In genomic region chr12:47828967-47829482, GRCh38 we compare ENCODE assay signal across 8 cellular contexts. TPM values are rescaled to one million over a fixed set of nuclear protein-coding genes. Genes with fewer than 3 reads are reported as not detected.
DNase-seq lines count a peak whose midpoint lies in the region; ATAC-seq, FAIRE-seq and TF ChIP-seq lines count a peak whose summit lies in the region.

No MANE protein-coding gene starts in this region.

- no peak for TF ChIP-seq CTCF in D721Med (IDR thresholded peaks at IDR 0.05; ENCODE audit: insufficient read depth, missing control alignments)

- no peak for ATAC-seq in GM19324 (IDR thresholded peaks at IDR 0.05; ENCODE audit: low FRiP score, unreplicated experiment)
- no peak for ATAC-seq in HG03571 (IDR thresholded peaks at IDR 0.05; ENCODE audit: unreplicated experiment)

- DNase-seq in COLO829 (ENCODE audit: low spot score) (peak; percentile 72), NOMO-1 treated with DMSO at 0.1 percent for 48 hours (lab: John Stamatoyannopoulos, UW; ENCODE audit: unreplicated experiment) (peak; percentile 24), dedifferentiated amniotic fluid mesenchymal stem cell (ENCODE audit: extremely low spot score) (peak; percentile 52), mucosa of gallbladder (ENCODE audit: low spot score) (peak; percentile 78), NCI-H146 (lab: John Stamatoyannopoulos, UW) (no peak), D721Med (ENCODE audit: insufficient read length, low spot score) (no peak)

- no peak for FAIRE-seq in D721Med (lab: Jason Lieb, UNC)

RNA-seq across cellular contexts. Expression of gene HDAC7, which starts 9.3 kb away (rescaled TPM):
- total RNA-seq in mucosa of gallbladder, result 120 TPM

RNA-seq across cellular contexts. Expression of gene SLC48A1, which starts 56.0 kb away (rescaled TPM):
- 73.1 TPM for total RNA-seq in mucosa of gallbladder

Comparison
In these comparisons a context has a peak if more than half of its experiments do, and no peak if none do; other contexts are left out.
1. DNase-seq: peak in COLO829 (single experiment), NOMO-1 treated with DMSO at 0.1 percent for 48 hours (single experiment), dedifferentiated amniotic fluid mesenchymal stem cell (single experiment) and mucosa of gallbladder (single experiment); none in NCI-H146 (single experiment) and D721Med (single experiment).